ENCODE assay signal across 1 cellular context in genomic region chr6:85673198-85674139, GRCh38.
TF ChIP-seq lines count a peak whose summit lies in the region.

No MANE protein-coding gene starts in this region.

TF ChIP-seq in WTC11, 78 proteins besides CTCF, POLR2A, EP300 and RAD21 (continued from another document):
- TF ChIP-seq ERG (CRISPR knock-in tag; IDR thresholded peaks at IDR 0.05): peak; percentile 59; the same call in 1 of the 2 replicates
- peak; percentile 56; the same call in 1 of the 2 replicates for TF ChIP-seq NFATC4 (CRISPR knock-in tag; IDR thresholded peaks at IDR 0.05)
